27 cellular contexts compared by ENCODE assay signal in the genomic region with DNA sequence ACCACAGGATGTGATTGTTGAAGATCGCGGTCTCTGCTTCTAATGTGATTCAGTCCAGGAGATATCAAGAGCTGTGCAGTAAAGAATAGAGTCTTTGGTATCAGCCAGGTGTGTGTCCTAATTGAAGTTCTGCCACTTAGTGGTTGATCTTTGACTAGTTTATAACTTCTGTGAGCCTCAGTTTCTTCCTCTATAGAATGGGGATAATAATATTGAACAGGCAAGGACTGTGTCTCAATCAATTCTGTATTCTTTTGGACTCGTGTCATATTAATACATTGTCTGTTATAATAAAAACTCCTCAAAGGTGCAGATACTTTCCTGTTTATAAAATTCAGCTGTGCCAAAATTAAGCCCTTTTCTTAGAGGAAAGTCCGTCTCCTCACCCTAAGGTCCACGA.
"Had no signal": no experiment of that assay in that cellular context is flagged by ENCODE, and none has a peak within 500 bp of the region (broad histone marks: within the 10 kb centered on the region; RNA-seq: fewer than 3 reads in every experiment).

No MANE protein-coding gene starts in this region.

- H3K27ac Mint-ChIP-seq: dendritic cell treated with granulocyte-macrophage colony-stimulating factor and Interleukin-4, amounts not matched to agents 40 ng/mL and 50 ng/mL, for 4 days; endodermal cell; memory B cell had no signal

- H3K4me3 Mint-ChIP-seq: dendritic cell treated with granulocyte-macrophage colony-stimulating factor and Interleukin-4, amounts not matched to agents 40 ng/mL and 50 ng/mL, for 4 days; effector memory CD8-positive, alpha-beta T cell; endodermal cell; memory B cell had no signal

- H3K4me3 ChIP-seq: colonic mucosa, esophagus squamous epithelium, gastrocnemius medialis, heart right ventricle, left lung, lower lobe of right lung had no signal

- H3K27ac ChIP-seq: colonic mucosa, epithelial cell of prostate, esophagus squamous epithelium, gastrocnemius medialis, heart right ventricle, left lung, lower lobe of right lung had no signal

- H3K4me1 Mint-ChIP-seq: endodermal cell, memory B cell had no signal

- H3K4me1 ChIP-seq: colonic mucosa, esophagus squamous epithelium, gastrocnemius medialis, heart right ventricle, left lung, lower lobe of right lung had no signal

- ATAC-seq: effector memory CD8-positive, alpha-beta T cell; esophagus mucosa; gastrocnemius medialis; heart right ventricle; left cardiac atrium; left lung; left ventricle myocardium superior; lower lobe of right lung had no signal

- DNase-seq: colonic mucosa; cortex of kidney; effector CD8-positive, alpha-beta T cell; effector memory CD8-positive, alpha-beta T cell; endodermal cell; erythroblast; esophagus squamous epithelium; foreskin fibroblast; foreskin melanocyte; gastrocnemius medialis; glutamatergic neuron; head of caudate nucleus; heart right ventricle; hippocampal formation; left cardiac atrium; left lung; left ventricle myocardium superior; lower lobe of right lung; mesendoderm; midbrain had no signal

- H3K9me3 ChIP-seq: colonic mucosa, esophagus squamous epithelium, gastrocnemius medialis, heart right ventricle, left lung, lower lobe of right lung had no signal

- H3K36me3 ChIP-seq: colonic mucosa had no signal

- H3K9me3 Mint-ChIP-seq: dendritic cell treated with granulocyte-macrophage colony-stimulating factor and Interleukin-4, amounts not matched to agents 40 ng/mL and 50 ng/mL, for 4 days; effector memory CD8-positive, alpha-beta T cell; endodermal cell; memory B cell had no signal

- FAIRE-seq: endometrium, islet of Langerhans, keratinocyte had no signal

- H3K27me3 ChIP-seq: colonic mucosa, esophagus squamous epithelium, gastrocnemius medialis, heart right ventricle, left lung had no signal

- H3K27me3 Mint-ChIP-seq: dendritic cell treated with granulocyte-macrophage colony-stimulating factor and Interleukin-4, amounts not matched to agents 40 ng/mL and 50 ng/mL, for 4 days had no signal
